ENCODE assay signal across 35 cellular contexts in the genomic region with DNA sequence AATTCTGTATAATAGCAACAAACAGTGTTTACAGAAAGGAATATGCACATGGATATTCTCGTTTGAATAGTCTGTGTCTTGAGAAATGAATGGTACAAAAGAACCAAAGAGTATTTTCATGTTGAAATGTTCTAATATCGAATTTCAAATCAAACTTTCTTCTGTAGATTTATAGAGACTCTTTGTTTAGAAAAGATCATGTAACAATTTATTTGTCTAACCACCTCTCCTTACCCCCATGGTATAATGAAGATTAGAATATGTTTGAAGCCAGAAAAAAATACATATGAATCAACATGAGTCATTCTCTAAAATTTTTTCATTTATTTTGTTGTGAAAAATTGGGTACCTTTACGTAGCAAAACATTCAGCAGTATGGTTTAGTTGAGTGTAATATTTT.
"Had no signal": no experiment of that assay in that cellular context is flagged by ENCODE, and none has a peak within 500 bp of the region (broad histone marks: within the 10 kb centered on the region; RNA-seq: fewer than 3 reads in every experiment).

No MANE protein-coding gene starts in this region.

- ATAC-seq: activated CD8-positive, alpha-beta memory T cell treated with anti-CD3 and anti-CD28 coated beads, Interleukin-2, amount 10 ng/mL, durations not matched to agents 7 days and 5 days; body of pancreas had no signal

- H3K4me3 Mint-ChIP-seq: activated CD4-positive, alpha-beta memory T cell treated with anti-CD3 and anti-CD28 coated beads, Interleukin-2, amount 10 ng/mL, durations not matched to agents 7 days and 5 days; activated CD8-positive, alpha-beta memory T cell treated with anti-CD3 and anti-CD28 coated beads, Interleukin-2, amount 10 ng/mL, durations not matched to agents 7 days and 5 days; activated naive CD8-positive, alpha-beta T cell treated with anti-CD3 and anti-CD28 coated beads for 36 hours had no signal

- H3K9me3 Mint-ChIP-seq: activated naive CD8-positive, alpha-beta T cell treated with anti-CD3 and anti-CD28 coated beads for 36 hours had no signal

- H3K27ac ChIP-seq: ascending aorta, body of pancreas, Peyer's patch, SJSA1, WERI-Rb-1 had no signal

- H3K27ac Mint-ChIP-seq: activated CD4-positive, alpha-beta memory T cell treated with anti-CD3 and anti-CD28 coated beads, Interleukin-2, amount 10 ng/mL, durations not matched to agents 7 days and 5 days; activated CD8-positive, alpha-beta memory T cell treated with anti-CD3 and anti-CD28 coated beads, Interleukin-2, amount 10 ng/mL, durations not matched to agents 7 days and 5 days; activated naive CD8-positive, alpha-beta T cell treated with anti-CD3 and anti-CD28 coated beads for 36 hours had no signal

- H3K36me3 Mint-ChIP-seq: activated CD8-positive, alpha-beta memory T cell treated with anti-CD3 and anti-CD28 coated beads, Interleukin-2, amount 10 ng/mL, durations not matched to agents 7 days and 5 days; activated naive CD8-positive, alpha-beta T cell treated with anti-CD3 and anti-CD28 coated beads for 36 hours had no signal

- H3K36me3 ChIP-seq: ascending aorta, Peyer's patch, SJSA1, WERI-Rb-1 had no signal

- H3K4me1 ChIP-seq: ascending aorta, body of pancreas, Peyer's patch, SJSA1 had no signal

- H3K27me3 Mint-ChIP-seq: activated CD4-positive, alpha-beta memory T cell treated with anti-CD3 and anti-CD28 coated beads, Interleukin-2, amount 10 ng/mL, durations not matched to agents 7 days and 5 days; activated CD8-positive, alpha-beta memory T cell treated with anti-CD3 and anti-CD28 coated beads, Interleukin-2, amount 10 ng/mL, durations not matched to agents 7 days and 5 days; activated naive CD8-positive, alpha-beta T cell treated with anti-CD3 and anti-CD28 coated beads for 36 hours had no signal

- H3K9me3 ChIP-seq: ascending aorta, body of pancreas, Peyer's patch, SJSA1 had no signal

- H3K4me1 Mint-ChIP-seq: activated CD4-positive, alpha-beta memory T cell treated with anti-CD3 and anti-CD28 coated beads, Interleukin-2, amount 10 ng/mL, durations not matched to agents 7 days and 5 days; activated CD8-positive, alpha-beta memory T cell treated with anti-CD3 and anti-CD28 coated beads, Interleukin-2, amount 10 ng/mL, durations not matched to agents 7 days and 5 days; activated naive CD8-positive, alpha-beta T cell treated with anti-CD3 and anti-CD28 coated beads for 36 hours had no signal

- DNase-seq: activated CD4-positive, alpha-beta memory T cell treated with anti-CD3 and anti-CD28 coated beads, Interleukin-2, amount 10 ng/mL, durations not matched to agents 7 days and 5 days; activated CD4-positive, alpha-beta T cell treated with anti-CD3 and anti-CD28 coated beads for 1 hour; activated CD4-positive, alpha-beta T cell treated with anti-CD3 and anti-CD28 coated beads for 48 hours; activated CD4-positive, CD25-positive, alpha-beta regulatory T cell; activated CD8-positive, alpha-beta memory T cell treated with anti-CD3 and anti-CD28 coated beads for 24 hours; activated CD8-positive, alpha-beta memory T cell treated with anti-CD3 and anti-CD28 coated beads, Interleukin-2, amount 10 ng/mL, durations not matched to agents 7 days and 5 days; activated CD8-positive, alpha-beta memory T cell treated with anti-CD3 and anti-CD28 coated beads, Interleukin-2, amount 50 U/mL, for 48 hours; activated effector memory CD4-positive, alpha-beta T cell treated with Interleukin-2 at 50 U/mL for 16 hours; activated naive CD4-positive, alpha-beta T cell; activated naive CD4-positive, alpha-beta T cell treated with anti-CD3 and anti-CD28 coated beads, Interleukin-2, amount 50 U/mL, for 16 hours; activated naive CD8-positive, alpha-beta T cell treated with anti-CD3 and anti-CD28 coated beads for 36 hours; activated T-cell treated with anti-CD3 and anti-CD28 coated beads, Interleukin-2, amount 50 U/mL, for 48 hours; amniotic stem cell; body of pancreas; central memory CD4-positive, alpha-beta T cell; Kasumi-1; KG1; NCI-H1105; NCI-H1417 treated with DMSO at 0.1 percent for 48 hours; NCI-H187 treated with DMSO at 0.1 percent for 48 hours; NCI-H2081; NCI-H2171 treated with DMSO at 0.1 percent for 48 hours; NCI-H2227 treated with DMSO at 0.1 percent for 48 hours; NCI-H446; NCI-H510A treated with DMSO at 0.1 percent for 48 hours; Peyer's patch; RPMI8226; SHP77 treated with DMSO at 0.1 percent for 48 hours; SW 1271; T-helper 1 cell; T-helper 2 cell; T1000; WERI-Rb-1 had no signal

- H3K4me3 ChIP-seq: ascending aorta, body of pancreas, Peyer's patch, SJSA1 had no signal

- H3K27me3 ChIP-seq: ascending aorta, body of pancreas, Peyer's patch, SJSA1 had no signal
